In the genomic region with DNA sequence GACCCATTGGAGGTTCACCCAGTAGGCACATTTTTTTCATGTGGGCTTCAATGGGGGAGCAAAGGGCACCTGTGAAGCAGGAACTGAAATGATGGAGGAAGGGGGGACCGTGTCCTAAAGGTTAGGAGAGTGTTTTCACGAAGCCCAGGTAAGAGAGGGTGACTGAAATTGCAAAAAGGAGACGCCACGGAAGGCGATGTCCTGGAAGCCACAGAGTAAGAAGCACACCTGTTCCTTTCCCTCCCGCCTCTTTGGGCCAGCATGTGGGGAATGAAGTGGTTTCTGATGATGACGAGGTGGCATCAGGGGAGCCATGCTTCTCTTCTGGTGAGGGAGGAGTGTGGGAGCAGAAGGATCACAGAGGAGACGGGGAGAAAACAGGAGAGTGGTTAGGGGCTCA, we compare ENCODE assay signal across 20 cellular contexts. TPM values are rescaled to one million over a fixed set of nuclear protein-coding genes. Genes with fewer than 3 reads are reported as not detected.
DNase-seq lines count a peak whose midpoint lies in the region; ATAC-seq, FAIRE-seq and TF ChIP-seq lines count a peak whose summit lies in the region.
"Had no signal": no experiment of that assay in that cellular context is flagged by ENCODE, and none has a peak within 500 bp of the region (broad histone marks: within the 10 kb centered on the region; RNA-seq: fewer than 3 reads in every experiment).

No MANE protein-coding gene starts in this region.

- no peaks in the 10 kb centered on the region for H4K20me1 ChIP-seq in GM23338 (replicated peaks; ENCODE audit: insufficient read depth)

- H3K4me1 Mint-ChIP-seq in GM23338 (peaks cover 6% of the 10 kb centered on the region; the same call in 1 of the 3 replicates), chondrocyte (ENCODE audit: low read depth) (peaks cover 32% of the 10 kb centered on the region)

- DNase-seq in GM23338 (ENCODE audit: low spot score) (no peak), M059J (ENCODE audit: low read depth) (peak; percentile 27), chondrocyte (ENCODE audit: low spot score) (no peak), urothelium cell line (ENCODE audit: low spot score) (no peak), UCSD-AML1 (lab: John Stamatoyannopoulos, UW; ENCODE audit: unreplicated experiment) (no peak)
- no peak for DNase-seq in activated CD8-positive, alpha-beta memory T cell treated with anti-CD3 and anti-CD28 coated beads, Interleukin-2, amount 50 U/mL, for 4 hours
- no peak for DNase-seq in stimulated activated naive CD4-positive, alpha-beta T cell treated with Interleukin-2 at 50 U/mL for 16 hours (lab: John Stamatoyannopoulos, UW)
- DNase-seq: CD8-positive, alpha-beta T cell; COR-L47; DMS153; DMS79 treated with DMSO at 0.1 percent for 48 hours; EL; GM23248; H7 had no signal

- no peak overlapping the region for H3K4me3 ChIP-seq in GM23338
- H3K4me3 ChIP-seq: GM23248 had no signal

- H3K9me3 Mint-ChIP-seq in GM23338 (no peaks in the 10 kb centered on the region), chondrocyte (ENCODE audit: low read depth) (peaks cover 6% of the 10 kb centered on the region)
- H3K9me3 Mint-ChIP-seq: CD8-positive, alpha-beta T cell had no signal

- no peaks in the 10 kb centered on the region for H3K4me1 ChIP-seq in GM23338 (ENCODE audit: insufficient read depth)

- H3K4me3 Mint-ChIP-seq in GM23338 (no peak overlapping the region), chondrocyte (ENCODE audit: unreplicated experiment) (no peak overlapping the region)
- H3K4me3 Mint-ChIP-seq: CD14-positive monocyte; CD8-positive, alpha-beta T cell had no signal

- H3K9me2 ChIP-seq in GM23338 (ENCODE audit: insufficient read depth) = no peaks in the 10 kb centered on the region

- H2AFZ ChIP-seq in GM23338 = 0 out of 2 replicates have a peak overlapping the region, but pooled peaks have one; percentile 5
- H2AFZ ChIP-seq: GM23248 had no signal

- no peaks in the 10 kb centered on the region for H3K36me3 Mint-ChIP-seq in GM23338 (ENCODE audit: low read depth)
- H3K36me3 Mint-ChIP-seq in chondrocyte (ENCODE audit: low read depth) = peaks cover 4% of the 10 kb centered on the region
- H3K36me3 Mint-ChIP-seq: CD14-positive monocyte; CD8-positive, alpha-beta T cell had no signal

- ATAC-seq in GM23338 = no peak
- ATAC-seq: CD8-positive, alpha-beta T cell; HepG2 had no signal

- no peaks in the 10 kb centered on the region for H3K79me2 ChIP-seq in GM23338 (replicated peaks; ENCODE audit: insufficient read depth)

- TF ChIP-seq CTCF in GM23338 (conservative IDR thresholded peaks at IDR 0.05; ENCODE audit: low read depth in 2 of 2) (no peak), chondrocyte (IDR thresholded peaks at IDR 0.05) (no peak)

- H3K4me2 ChIP-seq in GM23338 = no peak overlapping the region

- H3K27ac ChIP-seq in GM23338 (ENCODE audit: low read depth) = no peak overlapping the region
- H3K27ac ChIP-seq: GM23248 had no signal

- no peak overlapping the region for H3K27ac Mint-ChIP-seq in GM23338
- peak overlapping the region; percentile 22 for H3K27ac Mint-ChIP-seq in chondrocyte (ENCODE audit: unreplicated experiment)
- H3K27ac Mint-ChIP-seq: CD14-positive monocyte; CD8-positive, alpha-beta T cell had no signal

- H3K27me3 Mint-ChIP-seq in GM23338 (ENCODE audit: insufficient read depth, low read depth, poor library complexity) = peaks cover 8% of the 10 kb centered on the region
- H3K27me3 Mint-ChIP-seq in chondrocyte (ENCODE audit: low read depth) = no peaks in the 10 kb centered on the region

- no peaks in the 10 kb centered on the region for H3K36me3 ChIP-seq in GM23338 (ENCODE audit: insufficient read depth)

- peak; percentile 23 for FAIRE-seq in urothelium cell line (lab: Jason Lieb, UNC)
- FAIRE-seq: A204.1, D721Med, G401.6, GM12891, HepG2 had no signal

- H3F3A ChIP-seq in GM23338 (replicated peaks; ENCODE audit: low read depth) = no peaks in the 10 kb centered on the region

- H3K27me3 ChIP-seq in GM23338 (ENCODE audit: insufficient read depth) = no peaks in the 10 kb centered on the region

TF ChIP-seq in GM23338, 12 proteins besides CTCF, POLR2A, EP300 and RAD21:
- no peak for TF ChIP-seq CREB1 (CRISPR knock-in tag; IDR thresholded peaks at IDR 0.05; ENCODE audit: low read depth)
- TF ChIP-seq ZNF114 (CRISPR knock-in tag; IDR thresholded peaks at IDR 0.05) = no peak
- TF ChIP-seq, protein P1, sequence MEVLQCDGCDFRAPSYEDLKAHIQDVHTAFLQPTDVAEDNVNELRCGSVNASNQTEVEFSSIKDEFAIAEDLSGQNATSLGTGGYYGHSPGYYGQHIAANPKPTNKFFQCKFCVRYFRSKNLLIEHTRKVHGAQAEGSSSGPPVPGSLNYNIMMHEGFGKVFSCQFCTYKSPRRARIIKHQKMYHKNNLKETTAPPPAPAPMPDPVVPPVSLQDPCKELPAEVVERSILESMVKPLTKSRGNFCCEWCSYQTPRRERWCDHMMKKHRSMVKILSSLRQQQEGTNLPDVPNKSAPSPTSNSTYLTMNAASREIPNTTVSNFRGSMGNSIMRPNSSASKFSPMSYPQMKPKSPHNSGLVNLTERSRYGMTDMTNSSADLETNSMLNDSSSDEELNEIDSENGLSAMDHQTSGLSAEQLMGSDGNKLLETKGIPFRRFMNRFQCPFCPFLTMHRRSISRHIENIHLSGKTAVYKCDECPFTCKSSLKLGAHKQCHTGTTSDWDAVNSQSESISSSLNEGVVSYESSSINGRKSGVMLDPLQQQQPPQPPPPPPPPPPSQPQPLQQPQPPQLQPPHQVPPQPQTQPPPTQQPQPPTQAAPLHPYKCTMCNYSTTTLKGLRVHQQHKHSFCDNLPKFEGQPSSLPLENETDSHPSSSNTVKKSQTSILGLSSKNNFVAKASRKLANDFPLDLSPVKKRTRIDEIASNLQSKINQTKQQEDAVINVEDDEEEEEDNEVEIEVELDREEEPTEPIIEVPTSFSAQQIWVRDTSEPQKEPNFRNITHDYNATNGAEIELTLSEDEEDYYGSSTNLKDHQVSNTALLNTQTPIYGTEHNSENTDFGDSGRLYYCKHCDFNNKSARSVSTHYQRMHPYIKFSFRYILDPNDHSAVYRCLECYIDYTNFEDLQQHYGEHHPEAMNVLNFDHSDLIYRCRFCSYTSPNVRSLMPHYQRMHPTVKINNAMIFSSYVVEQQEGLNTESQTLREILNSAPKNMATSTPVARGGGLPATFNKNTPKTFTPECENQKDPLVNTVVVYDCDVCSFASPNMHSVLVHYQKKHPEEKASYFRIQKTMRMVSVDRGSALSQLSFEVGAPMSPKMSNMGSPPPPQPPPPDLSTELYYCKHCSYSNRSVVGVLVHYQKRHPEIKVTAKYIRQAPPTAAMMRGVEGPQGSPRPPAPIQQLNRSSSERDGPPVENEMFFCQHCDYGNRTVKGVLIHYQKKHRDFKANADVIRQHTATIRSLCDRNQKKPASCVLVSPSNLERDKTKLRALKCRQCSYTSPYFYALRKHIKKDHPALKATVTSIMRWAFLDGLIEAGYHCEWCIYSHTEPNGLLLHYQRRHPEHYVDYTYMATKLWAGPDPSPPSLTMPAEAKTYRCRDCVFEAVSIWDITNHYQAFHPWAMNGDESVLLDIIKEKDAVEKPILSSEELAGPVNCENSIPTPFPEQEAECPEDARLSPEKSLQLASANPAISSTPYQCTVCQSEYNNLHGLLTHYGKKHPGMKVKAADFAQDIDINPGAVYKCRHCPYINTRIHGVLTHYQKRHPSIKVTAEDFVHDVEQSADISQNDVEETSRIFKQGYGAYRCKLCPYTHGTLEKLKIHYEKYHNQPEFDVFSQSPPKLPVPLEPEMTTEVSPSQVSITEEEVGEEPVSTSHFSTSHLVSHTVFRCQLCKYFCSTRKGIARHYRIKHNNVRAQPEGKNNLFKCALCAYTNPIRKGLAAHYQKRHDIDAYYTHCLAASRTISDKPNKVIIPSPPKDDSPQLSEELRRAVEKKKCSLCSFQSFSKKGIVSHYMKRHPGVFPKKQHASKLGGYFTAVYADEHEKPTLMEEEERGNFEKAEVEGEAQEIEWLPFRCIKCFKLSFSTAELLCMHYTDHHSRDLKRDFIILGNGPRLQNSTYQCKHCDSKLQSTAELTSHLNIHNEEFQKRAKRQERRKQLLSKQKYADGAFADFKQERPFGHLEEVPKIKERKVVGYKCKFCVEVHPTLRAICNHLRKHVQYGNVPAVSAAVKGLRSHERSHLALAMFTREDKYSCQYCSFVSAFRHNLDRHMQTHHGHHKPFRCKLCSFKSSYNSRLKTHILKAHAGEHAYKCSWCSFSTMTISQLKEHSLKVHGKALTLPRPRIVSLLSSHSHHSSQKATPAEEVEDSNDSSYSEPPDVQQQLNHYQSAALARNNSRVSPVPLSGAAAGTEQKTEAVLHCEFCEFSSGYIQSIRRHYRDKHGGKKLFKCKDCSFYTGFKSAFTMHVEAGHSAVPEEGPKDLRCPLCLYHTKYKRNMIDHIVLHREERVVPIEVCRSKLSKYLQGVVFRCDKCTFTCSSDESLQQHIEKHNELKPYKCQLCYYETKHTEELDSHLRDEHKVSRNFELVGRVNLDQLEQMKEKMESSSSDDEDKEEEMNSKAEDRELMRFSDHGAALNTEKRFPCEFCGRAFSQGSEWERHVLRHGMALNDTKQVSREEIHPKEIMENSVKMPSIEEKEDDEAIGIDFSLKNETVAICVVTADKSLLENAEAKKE (CRISPR knock-in tag; IDR thresholded peaks at IDR 0.05) = no peak
- no peak for TF ChIP-seq STAT1 (IDR thresholded peaks at IDR 0.05; ENCODE audit: unreplicated experiment)
- no peak for TF ChIP-seq EZH2phosphoT487 (IDR thresholded peaks at IDR 0.05; ENCODE audit: unreplicated experiment)
- no peak for TF ChIP-seq EZH2 (IDR thresholded peaks at IDR 0.05; ENCODE audit: low read depth, unreplicated experiment)

RNA-seq across cellular contexts. Expression of gene MICAL2, which starts 37.0 kb away (rescaled TPM):
- total RNA-seq in GM23338 (2014; rRNA removed; shearing (Covaris generic)) = 1.4 and 1.7 TPM in 2 replicates
- polyA plus RNA-seq in GM23338 (2016; fragmentation: Nextera tagmentation; extraction: Ambion mirVana) = 0.66 and 1.5 TPM in 2 replicates
- 120 and 173 TPM in 2 replicates for total RNA-seq in M059J (2014; rRNA removed; shearing (Covaris generic))
- total RNA-seq in chondrocyte = 296 to 393 TPM (median 372 TPM) in 3 replicates

Comparison
In these comparisons a context has a peak if more than half of its experiments do, and no peak if none do; other contexts are left out.
1. RNA of gene MICAL2, which starts 37.0 kb away (total RNA-seq): 296 to 393 TPM in chondrocyte and 120 to 173 TPM in M059J; 1.4 to 1.7 TPM in GM23338; every median in the first group is over 10 times any median in the second.